Comparison of ENCODE assay signal across 28 cellular contexts in genomic region chr9:85173967-85174366, GRCh38.
"Had no signal": no experiment of that assay in that cellular context is flagged by ENCODE, and none has a peak within 500 bp of the region (broad histone marks: within the 10 kb centered on the region; RNA-seq: fewer than 3 reads in every experiment).

No MANE protein-coding gene starts in this region.

- H3K4me3 Mint-ChIP-seq: immature natural killer cell; memory B cell; naive thymus-derived CD4-positive, alpha-beta T cell; natural killer cell treated with Interleukin-12 subunit alpha and Interleukin-12 subunit beta and Interleukin-15 and Interleukin-18, amount 100 ng/mL, for 72 hours; neural crest cell; stimulated activated effector memory CD8-positive, alpha-beta T cell treated with anti-CD3 and anti-CD28 coated beads, Interleukin-12 subunit alpha, Interleukin-12 subunit beta, amount 100 ng/mL, for 72 hours; stimulated activated naive CD8-positive, alpha-beta T cell treated with anti-CD3 and anti-CD28 coated beads, Interleukin-15, Interleukin-2, amounts not matched to agents 100 ng/mL and 50 ng/mL, for 24 hours had no signal

- H3K36me3 ChIP-seq: left ventricle myocardium inferior, pancreas, prostate gland, sigmoid colon, spleen, suprapubic skin, thoracic aorta, tibial artery, upper lobe of right lung had no signal

- H3K9me3 ChIP-seq: mucosa of descending colon, pancreas, prostate gland, sigmoid colon, suprapubic skin, thoracic aorta, tibial artery, upper lobe of right lung had no signal

- H3K27ac ChIP-seq: left ventricle myocardium inferior, pancreas, prostate gland, sigmoid colon, spleen, suprapubic skin, thoracic aorta, tibial artery, upper lobe of right lung had no signal

- H3K4me1 Mint-ChIP-seq: memory B cell; naive thymus-derived CD4-positive, alpha-beta T cell; stimulated activated effector memory CD8-positive, alpha-beta T cell treated with anti-CD3 and anti-CD28 coated beads, Interleukin-12 subunit alpha, Interleukin-12 subunit beta, amount 100 ng/mL, for 72 hours had no signal

- H3K36me3 Mint-ChIP-seq: immature natural killer cell; memory B cell; naive thymus-derived CD4-positive, alpha-beta T cell; stimulated activated effector memory CD8-positive, alpha-beta T cell treated with anti-CD3 and anti-CD28 coated beads, Interleukin-12 subunit alpha, Interleukin-12 subunit beta, amount 100 ng/mL, for 72 hours had no signal

- H3K27me3 ChIP-seq: pancreas, sigmoid colon, suprapubic skin, tibial artery had no signal

- H3K4me3 ChIP-seq: left ventricle myocardium inferior, lung, mucosa of descending colon, pancreas, prostate gland, sigmoid colon, spleen, suprapubic skin, thoracic aorta, tibial artery, upper lobe of right lung had no signal

- H3K4me1 ChIP-seq: pancreas, prostate gland, sigmoid colon, spleen, tibial artery, upper lobe of right lung had no signal

- ATAC-seq: mucosa of descending colon; naive thymus-derived CD4-positive, alpha-beta T cell; natural killer cell treated with Interleukin-12 subunit alpha and Interleukin-12 subunit beta and Interleukin-15 and Interleukin-18, amount 100 ng/mL, for 72 hours; pancreas; right cardiac atrium; stimulated activated effector memory CD8-positive, alpha-beta T cell treated with anti-CD3 and anti-CD28 coated beads, Interleukin-12 subunit alpha, Interleukin-12 subunit beta, amount 100 ng/mL, for 72 hours; upper lobe of right lung had no signal

- H3K27ac Mint-ChIP-seq: immature natural killer cell; memory B cell; naive thymus-derived CD4-positive, alpha-beta T cell; natural killer cell treated with Interleukin-12 subunit alpha and Interleukin-12 subunit beta and Interleukin-15 and Interleukin-18, amount 100 ng/mL, for 72 hours; stimulated activated effector memory CD8-positive, alpha-beta T cell treated with anti-CD3 and anti-CD28 coated beads, Interleukin-12 subunit alpha, Interleukin-12 subunit beta, amount 100 ng/mL, for 72 hours; stimulated activated naive CD8-positive, alpha-beta T cell treated with anti-CD3 and anti-CD28 coated beads, Interleukin-15, Interleukin-2, amounts not matched to agents 100 ng/mL and 50 ng/mL, for 24 hours had no signal

- H3K9me3 Mint-ChIP-seq: natural killer cell treated with Interleukin-12 subunit alpha and Interleukin-12 subunit beta and Interleukin-15 and Interleukin-18, amount 100 ng/mL, for 72 hours; neural crest cell; stimulated activated naive CD8-positive, alpha-beta T cell treated with anti-CD3 and anti-CD28 coated beads, Interleukin-15, Interleukin-2, amounts not matched to agents 100 ng/mL and 50 ng/mL, for 24 hours had no signal

- DNase-seq: hypothalamus; immature natural killer cell; left ventricle myocardium inferior; midbrain; mucosa of descending colon; naive thymus-derived CD4-positive, alpha-beta T cell; nucleus accumbens; pancreas; posterior cingulate gyrus; retina; right cardiac atrium; sigmoid colon; small intestine; spleen; stimulated activated CD4-positive, alpha-beta T cell treated with anti-CD3 and anti-CD28 coated beads, Interleukin-4, amount 100 ng/mL, for 24 hours; stimulated activated naive CD4-positive, alpha-beta T cell; tibial artery; trophoblast cell; upper lobe of right lung had no signal
